In genomic region chr1:109762821-109763645, GRCh38 we compare ENCODE assay signal across 1 cellular context.
TF ChIP-seq lines count a peak whose summit lies in the region.

No MANE protein-coding gene starts in this region.

TF ChIP-seq in GM23338, 12 proteins besides CTCF, POLR2A, EP300 and RAD21 (continued from another document):
- TF ChIP-seq REST (IDR thresholded peaks at IDR 0.05; ENCODE audit: unreplicated experiment) (no peak), POLR2AphosphoS5 (IDR thresholded peaks at IDR 0.05; ENCODE audit: low read depth) (no peak)
